9 cellular contexts compared by ENCODE assay signal in genomic region chr10:33248638-33249037, GRCh38.
DNase-seq lines count a peak whose midpoint lies in the region; ATAC-seq, FAIRE-seq and TF ChIP-seq lines count a peak whose summit lies in the region.
"Had no signal": no experiment of that assay in that cellular context is flagged by ENCODE, and none has a peak within 500 bp of the region (broad histone marks: within the 10 kb centered on the region; RNA-seq: fewer than 3 reads in every experiment).

No MANE protein-coding gene starts in this region.

- peak; percentile 70 for ATAC-seq in GM21737 (IDR thresholded peaks at IDR 0.05; ENCODE audit: unreplicated experiment)
- ATAC-seq in stimulated activated naive CD8-positive, alpha-beta T cell treated with anti-CD3 and anti-CD28 coated beads, Interleukin-15, amount 100 ng/mL, for 72 hours = peak; percentile 97
- ATAC-seq in HG03439 (IDR thresholded peaks at IDR 0.05; ENCODE audit: unreplicated experiment) = no peak

- TF ChIP-seq CTCF in BJ (IDR thresholded peaks at IDR 0.05; ENCODE audit: insufficient read depth, low read depth, low read length) (no peak), epithelial cell of esophagus (IDR thresholded peaks at IDR 0.05; ENCODE audit: insufficient read depth, low read depth, low read length, missing control alignments) (no peak)

- H3K36me3 ChIP-seq in BJ (ENCODE audit: control insufficient read depth, insufficient read depth, low read length) = peaks cover 15% of the 10 kb centered on the region

- POLR2A ChIA-PET in BJ (lab: Charles Lee) = no interaction called here

- peaks cover 78% of the 10 kb centered on the region for H3K4me1 Mint-ChIP-seq in stimulated activated naive CD8-positive, alpha-beta T cell treated with anti-CD3 and anti-CD28 coated beads, Interleukin-15, amount 100 ng/mL, for 72 hours

- no peak overlapping the region for H3K27ac Mint-ChIP-seq in stimulated activated naive CD8-positive, alpha-beta T cell treated with anti-CD3 and anti-CD28 coated beads, Interleukin-15, amount 100 ng/mL, for 72 hours

- FAIRE-seq in RCC 7860 (lab: Jason Lieb, UNC) = peak; percentile 94
- FAIRE-seq: H1 had no signal

- H3K9me3 Mint-ChIP-seq in stimulated activated naive CD8-positive, alpha-beta T cell treated with anti-CD3 and anti-CD28 coated beads, Interleukin-15, amount 100 ng/mL, for 72 hours = peaks cover 14 to 17% of the 10 kb centered on the region in 2 donors

- H3K27me3 ChIP-seq in BJ (ENCODE audit: control insufficient read depth, insufficient read depth, low read length) = no peaks in the 10 kb centered on the region

- DNase-seq in BJ (ENCODE audit: low read depth) (peak; percentile 74), RCC 7860 (ENCODE audit: low spot score) (peak; percentile 79), epithelial cell of esophagus (ENCODE audit: low read depth) (peak; percentile 89), NCI-H1105 (lab: John Stamatoyannopoulos, UW) (no peak), NCI-H2081 treated with DMSO at 0.1 percent for 48 hours (lab: John Stamatoyannopoulos, UW) (no peak)
- peak; percentile 40 to 42 for DNase-seq in stimulated activated naive CD8-positive, alpha-beta T cell treated with anti-CD3 and anti-CD28 coated beads, Interleukin-15, amount 100 ng/mL, for 72 hours

- no peaks in the 10 kb centered on the region for H3K27me3 Mint-ChIP-seq in stimulated activated naive CD8-positive, alpha-beta T cell treated with anti-CD3 and anti-CD28 coated beads, Interleukin-15, amount 100 ng/mL, for 72 hours

- CTCF ChIA-PET in BJ (lab: Yijun Ruan, JAX) = no interaction called here

- peak overlapping the region; percentile 45 to 52 for H3K4me3 Mint-ChIP-seq in stimulated activated naive CD8-positive, alpha-beta T cell treated with anti-CD3 and anti-CD28 coated beads, Interleukin-15, amount 100 ng/mL, for 72 hours

- H3K4me3 ChIP-seq in BJ (ENCODE audit: low read depth, low read length) (no peak overlapping the region), epithelial cell of esophagus (ENCODE audit: low read length) (no peak overlapping the region)

Comparison
In these comparisons a context has a peak if more than half of its experiments do, and no peak if none do; other contexts are left out.
1. DNase-seq: peak in BJ (single experiment), RCC 7860 (single experiment), epithelial cell of esophagus (single experiment) and stimulated activated naive CD8-positive, alpha-beta T cell treated with anti-CD3 and anti-CD28 coated beads, Interleukin-15, amount 100 ng/mL, for 72 hours (2 of 2); none in NCI-H1105 (single experiment) and NCI-H2081 treated with DMSO at 0.1 percent for 48 hours (single experiment).